18 cellular contexts compared by ENCODE assay signal in the genomic region with DNA sequence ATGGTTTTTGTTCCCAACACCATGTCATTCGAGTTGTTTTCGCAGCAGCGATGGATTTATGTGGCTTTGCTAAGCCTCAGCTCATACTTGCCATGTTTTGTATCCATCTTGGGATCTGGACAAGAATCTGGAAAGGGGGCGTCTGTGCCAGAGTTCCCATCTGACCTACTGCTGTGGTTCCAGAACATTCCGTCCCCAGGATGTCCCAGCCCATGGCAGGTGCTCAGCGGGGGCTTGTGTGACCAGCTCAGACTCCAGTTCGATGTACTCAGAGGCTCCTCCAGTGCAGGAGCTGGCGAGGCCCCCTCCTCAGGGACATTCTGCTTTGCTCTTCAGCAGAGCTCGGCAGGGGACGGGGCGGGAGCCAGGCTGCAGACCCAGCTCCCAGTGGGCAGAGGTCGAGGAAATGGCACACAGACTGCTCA. TPM values are rescaled to one million over a fixed set of nuclear protein-coding genes. Genes with fewer than 3 reads are reported as not detected.
DNase-seq lines count a peak whose midpoint lies in the region; ATAC-seq and TF ChIP-seq lines count a peak whose summit lies in the region.
"Had no signal": no experiment of that assay in that cellular context is flagged by ENCODE, and none has a peak within 500 bp of the region (broad histone marks: within the 10 kb centered on the region; RNA-seq: fewer than 3 reads in every experiment).

No MANE protein-coding gene starts in this region.

- no peak for TF ChIP-seq CTCF in AG10803 (conservative IDR thresholded peaks at IDR 0.05; ENCODE audit: low read length)
- no peak for TF ChIP-seq CTCF in H9 (conservative IDR thresholded peaks at IDR 0.05)

- H3K4me3 ChIP-seq in AG10803 (ENCODE audit: low read length) (no peak overlapping the region), skeletal muscle cell (ENCODE audit: low read depth, low read length) (no peak overlapping the region)
- H3K4me3 ChIP-seq: dorsolateral prefrontal cortex, GM12878, left ventricle myocardium inferior had no signal

- no peak overlapping the region for H3T11ph ChIP-seq in H9 (ENCODE audit: low read length)

- H3K9me3 Mint-ChIP-seq in H9: peaks cover 11 to 13% of the 10 kb centered on the region in 2 experiments

- H3K14ac ChIP-seq in H9 (ENCODE audit: insufficient read depth, low read length): no peak overlapping the region

- no peak for ATAC-seq in HG02840 (IDR thresholded peaks at IDR 0.05; ENCODE audit: low FRiP score, unreplicated experiment)
- ATAC-seq: GM12878; HCT116; naive thymus-derived CD8-positive, alpha-beta T cell had no signal

- peaks cover 26% of the 10 kb centered on the region for H3K27me3 Mint-ChIP-seq in H9 (ENCODE audit: low read depth)

- no peaks in the 10 kb centered on the region; the same call in 1 of the 2 replicates for H3K4me1 ChIP-seq in H9 (ENCODE audit: insufficient read depth, low read length)

- no peaks in the 10 kb centered on the region; the same call in 1 of the 2 replicates for H3K27me3 ChIP-seq in H9 (ENCODE audit: insufficient read depth, low read length)

- H2AK5ac ChIP-seq in H9 (ENCODE audit: insufficient read length, low read length): no peak overlapping the region

- H3K9ac ChIP-seq in H9 (ENCODE audit: extremely low read depth, insufficient read length, low read length): no peak overlapping the region

- H2BK120ac ChIP-seq in H9 (ENCODE audit: low read depth, low read length, poor library complexity, severe bottlenecking): no peak overlapping the region

- no CpG with 5 or more reads among the region's 12 CpGs for WGBS in H9 (ENCODE audit: extremely low coverage, insufficient read length, low lambda C conversion rate)

- no peak overlapping the region for H3K18ac ChIP-seq in H9 (ENCODE audit: insufficient read length, low read depth, low read length)

- peaks cover 0 to 7% (median 6%) of the 10 kb centered on the region in 3 experiments; a peak in 4 of 7 replicates for H3K36me3 Mint-ChIP-seq in H9 (ENCODE audit: insufficient read depth in 1 of 3, low read depth in 3 of 3)

- H4K91ac ChIP-seq in H9 (ENCODE audit: insufficient read length, low read depth, low read length): no peak overlapping the region

- H3K4me1 Mint-ChIP-seq in H9: peaks cover 25 to 33% of the 10 kb centered on the region in 2 experiments
- H3K4me1 Mint-ChIP-seq: activated B cell treated with CpG ODN at 0.5 μM for 24 hours; naive thymus-derived CD8-positive, alpha-beta T cell had no signal

- H3K23me2 ChIP-seq in H9 (ENCODE audit: insufficient read length, low read depth, low read length, poor library complexity, severe bottlenecking): no peaks in the 10 kb centered on the region

- H3K4me3 Mint-ChIP-seq in H9: no peak overlapping the region
- H3K4me3 Mint-ChIP-seq: activated B cell treated with CpG ODN at 0.5 μM for 24 hours; naive thymus-derived CD8-positive, alpha-beta T cell had no signal

- no peak overlapping the region for H2BK12ac ChIP-seq in H9 (ENCODE audit: insufficient read length, low read depth, low read length)

- no peaks in the 10 kb centered on the region for H3K9me3 ChIP-seq in H9 (ENCODE audit: control insufficient read depth, low read depth, low read length)

- no peak overlapping the region for H2BK15ac ChIP-seq in H9 (ENCODE audit: low read depth, low read length)

- H3K23ac ChIP-seq in H9 (ENCODE audit: insufficient read length, low read depth, low read length): no peak overlapping the region

- no peaks in the 10 kb centered on the region for H4K20me1 ChIP-seq in H9 (ENCODE audit: control insufficient read depth, insufficient read depth, insufficient read length)

- no peak overlapping the region for H2AFZ ChIP-seq in H9 (ENCODE audit: low read length)

- H2BK20ac ChIP-seq in H9 (ENCODE audit: low read depth, low read length, poor library complexity, severe bottlenecking): no peak overlapping the region

- H3K56ac ChIP-seq in H9 (ENCODE audit: insufficient read length, low read depth, low read length): no peak overlapping the region

- H4K5ac ChIP-seq in H9 (ENCODE audit: insufficient read length, low read depth, low read length): no peak overlapping the region

- DNase-seq in AG10803 (ENCODE audit: low read depth): peak; percentile 71
- DNase-seq in amniotic epithelial cell (ENCODE audit: low read depth): peak; percentile 93
- DNase-seq in iris pigment epithelial cell (ENCODE audit: low read depth): peak; percentile 46
- DNase-seq in skeletal muscle cell (ENCODE audit: low read depth): peak; percentile 70
- DNase-seq in pons (ENCODE audit: low spot score): no peak
- DNase-seq in T-helper 9 cell: no peak
- DNase-seq in H9: no peak
- DNase-seq: activated B cell treated with CpG ODN at 0.5 μM for 24 hours; activated effector memory CD4-positive, alpha-beta T cell treated with Interleukin-2 at 50 U/mL for 16 hours; left ventricle myocardium inferior; naive thymus-derived CD8-positive, alpha-beta T cell; NCI-H2081 treated with DMSO at 0.1 percent for 48 hours; stimulated activated CD4-positive, alpha-beta T cell treated with anti-CD3 and anti-CD28 coated beads, Interleukin-4, amount 100 ng/mL, for 1 hour; stimulated activated CD8-positive, alpha-beta memory T cell treated with anti-CD3 and anti-CD28 coated beads, Interleukin-4, amount 100 ng/mL, for 48 hours had no signal

- no peak overlapping the region for H3K27ac ChIP-seq in H9 (ENCODE audit: insufficient read length, low read depth, low read length)
- H3K27ac ChIP-seq: dorsolateral prefrontal cortex, left ventricle myocardium inferior had no signal

- H3K79me1 ChIP-seq in H9 (ENCODE audit: insufficient read depth, low read depth, low read length, poor library complexity, severe bottlenecking): no peaks in the 10 kb centered on the region

- H3K4me2 ChIP-seq in H9 (ENCODE audit: insufficient read depth, insufficient read length, low read length): no peak overlapping the region

- H4K8ac ChIP-seq in H9 (replicated peaks; ENCODE audit: insufficient read length, low read depth, low read length): no peak overlapping the region

- no peak overlapping the region for H3K4ac ChIP-seq in H9 (ENCODE audit: low read depth, low read length)

- no peaks in the 10 kb centered on the region for H3K79me2 ChIP-seq in H9 (ENCODE audit: insufficient read depth, low read length)

- no peak overlapping the region for H2BK5ac ChIP-seq in H9 (ENCODE audit: insufficient read length, low read length)

- H3K27ac Mint-ChIP-seq in H9: 0 out of 7 replicates have a peak overlapping the region, but pooled peaks of 1 of the 3 experiments have one; percentile 9
- H3K27ac Mint-ChIP-seq: activated B cell treated with CpG ODN at 0.5 μM for 24 hours had no signal

RNA-seq across cellular contexts. Expression of a gene that starts 24.0 kb away (rescaled TPM):
- total RNA-seq in H9 (2021): 14.1 and 15.8 TPM in 2 replicates

Comparison
In these comparisons a context has a peak if more than half of its experiments do, and no peak if none do; other contexts are left out.
1. DNase-seq: peak in AG10803 (single experiment), amniotic epithelial cell (single experiment), iris pigment epithelial cell (single experiment) and skeletal muscle cell (single experiment); none in pons (single experiment), T-helper 9 cell (single experiment) and H9 (single experiment).